In the genomic region with DNA sequence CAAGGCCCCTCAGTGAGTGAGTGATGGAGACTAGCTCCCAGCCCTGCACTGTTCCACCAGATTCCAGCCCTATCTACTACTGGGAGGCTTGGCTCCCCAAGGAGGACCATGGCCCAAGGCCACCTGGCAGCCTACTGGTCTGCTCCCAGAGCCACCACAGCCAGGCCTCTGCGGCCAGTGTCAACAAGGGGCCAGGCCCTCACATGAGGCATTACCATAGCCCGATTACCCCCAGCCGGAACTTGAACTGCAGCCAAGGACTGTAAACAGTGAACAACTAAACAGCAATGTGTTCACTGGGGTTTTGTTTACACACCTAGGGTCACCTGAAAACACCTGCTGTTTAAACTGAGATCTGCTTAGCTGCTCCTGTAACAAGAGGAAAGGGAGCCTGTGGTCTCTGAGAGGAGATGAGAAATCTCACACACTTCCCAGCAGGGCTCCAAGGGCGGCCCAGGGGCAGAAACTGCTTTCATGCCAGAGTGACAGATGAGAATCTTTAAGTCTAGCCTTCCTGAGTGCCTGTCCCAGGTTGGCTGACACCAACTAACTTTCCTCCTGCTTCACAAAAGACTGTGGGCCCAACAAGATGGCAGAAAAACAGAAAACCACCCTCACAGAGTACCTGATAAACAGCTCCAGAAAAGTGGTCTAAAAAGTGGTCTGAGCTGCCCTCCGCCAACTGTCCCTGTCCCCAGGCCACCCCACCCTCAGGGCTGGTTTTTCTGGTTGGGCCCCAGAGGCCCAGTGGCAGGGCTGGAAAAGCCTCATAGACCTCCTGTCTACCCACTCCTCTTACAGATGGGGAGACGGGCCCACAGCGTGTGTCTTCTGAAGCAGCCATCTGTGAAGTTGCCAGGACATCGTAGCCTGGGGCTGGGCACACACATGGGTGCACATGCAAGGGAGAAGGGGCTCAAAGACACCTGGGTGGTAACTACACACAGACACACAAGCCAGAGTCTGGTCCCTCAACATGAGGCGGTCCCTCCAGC, we compare ENCODE assay signal across 9 cellular contexts. TPM values are rescaled to one million over a fixed set of nuclear protein-coding genes. Genes with fewer than 3 reads are reported as not detected.
DNase-seq lines count a peak whose midpoint lies in the region; ATAC-seq, FAIRE-seq and TF ChIP-seq lines count a peak whose summit lies in the region.
"Had no signal": no experiment of that assay in that cellular context is flagged by ENCODE, and none has a peak within 500 bp of the region (broad histone marks: within the 10 kb centered on the region; RNA-seq: fewer than 3 reads in every experiment).

No MANE protein-coding gene starts in this region.

- no peaks in the 10 kb centered on the region for H3K9me3 ChIP-seq in RWPE2 (ENCODE audit: severe bottlenecking)
- H3K9me3 ChIP-seq in kidney (ENCODE audit: control insufficient read depth in 1 of 2, low read length in 2 of 2): no peaks in the 10 kb centered on the region
- H3K9me3 ChIP-seq in tibial artery: no peaks in the 10 kb centered on the region

- no peaks in the 10 kb centered on the region for H3K27me3 Mint-ChIP-seq in activated CD4-positive, alpha-beta T cell treated with anti-CD3 and anti-CD28 coated beads, Interleukin-2, amount 10 ng/mL, durations not matched to agents 24 days and 14 days
- no peaks in the 10 kb centered on the region for H3K27me3 Mint-ChIP-seq in activated CD4-positive, alpha-beta T cell treated with anti-CD3 and anti-CD28 coated beads, Interleukin-2, amount 10 ng/mL, durations not matched to agents 7 days and 5 days

- DNase-seq in activated CD4-positive, alpha-beta T cell treated with anti-CD3 and anti-CD28 coated beads, Interleukin-2, amount 10 ng/mL, durations not matched to agents 24 days and 14 days: no peak
- DNase-seq in activated CD4-positive, alpha-beta T cell treated with anti-CD3 and anti-CD28 coated beads, Interleukin-2, amount 10 ng/mL, durations not matched to agents 7 days and 5 days: no peak
- DNase-seq in RWPE2 (ENCODE audit: low spot score) (no peak), kidney (no peak), tibial artery (peak; percentile 90 to 98), activated gamma-delta T cell treated with Interleukin-2 at 50 U/mL for 16 hours (no peak)
- DNase-seq: ACHN had no signal

- H3K27ac Mint-ChIP-seq in activated CD4-positive, alpha-beta T cell treated with anti-CD3 and anti-CD28 coated beads, Interleukin-2, amount 10 ng/mL, durations not matched to agents 24 days and 14 days: peak overlapping the region; percentile 40
- no peak overlapping the region for H3K27ac Mint-ChIP-seq in activated CD4-positive, alpha-beta T cell treated with anti-CD3 and anti-CD28 coated beads, Interleukin-2, amount 10 ng/mL, durations not matched to agents 7 days and 5 days

- peaks cover 10% of the 10 kb centered on the region for H3K4me1 Mint-ChIP-seq in activated CD4-positive, alpha-beta T cell treated with anti-CD3 and anti-CD28 coated beads, Interleukin-2, amount 10 ng/mL, durations not matched to agents 24 days and 14 days
- H3K4me1 Mint-ChIP-seq in activated CD4-positive, alpha-beta T cell treated with anti-CD3 and anti-CD28 coated beads, Interleukin-2, amount 10 ng/mL, durations not matched to agents 7 days and 5 days: peaks cover 3% of the 10 kb centered on the region

- no peak overlapping the region for H3K27ac ChIP-seq in RWPE2 (ENCODE audit: poor library complexity, severe bottlenecking)
- peak overlapping the region; percentile 49 to 65 for H3K27ac ChIP-seq in kidney (ENCODE audit: low read depth in 2 of 2, low read length in 2 of 2)
- H3K27ac ChIP-seq in tibial artery: peak overlapping the region; percentile 91 to 94

- no peak for TF ChIP-seq CTCF in RWPE2 (IDR thresholded peaks at IDR 0.05; ENCODE audit: poor library complexity, severe bottlenecking)
- TF ChIP-seq CTCF in kidney (IDR thresholded peaks at IDR 0.05; ENCODE audit: borderline replicate concordance, extremely low read depth, insufficient read depth): no peak
- TF ChIP-seq CTCF in tibial artery (IDR thresholded peaks at IDR 0.05): no peak

- ATAC-seq in RWPE2 (ENCODE audit: low read depth): peak; percentile 43; the same call in 2 of the 3 replicates
- no peak for ATAC-seq in HG03159 (IDR thresholded peaks at IDR 0.05; ENCODE audit: unreplicated experiment)
- ATAC-seq in GM21447 (IDR thresholded peaks at IDR 0.05; ENCODE audit: unreplicated experiment): no peak

- intact Hi-C loops in activated CD4-positive, alpha-beta T cell treated with anti-CD3 and anti-CD28 coated beads, Interleukin-2, amount 10 ng/mL, durations not matched to agents 24 days and 14 days (cut with micrococcal nuclease): no loop called here
- intact Hi-C loops in kidney (cut with DNase I) (no loop called here), tibial artery (cut with DNase I; ENCODE audit: low total_unique reads) (no loop called here)

- H3K27me3 ChIP-seq in RWPE2 (ENCODE audit: insufficient read depth, poor library complexity, severe bottlenecking) (no peaks in the 10 kb centered on the region), tibial artery (no peaks in the 10 kb centered on the region)

- POLR2A ChIA-PET in activated CD4-positive, alpha-beta T cell treated with anti-CD3 and anti-CD28 coated beads, Interleukin-2, amount 10 ng/mL, durations not matched to agents 7 days and 5 days (lab: Charles Lee): interaction anchor here (0.5 kb wide), 1 partner anchor 33 kb away, joined by 3 read pairs; no protein-coding TSS in a partner anchor

- no peaks in the 10 kb centered on the region for H3K9me3 Mint-ChIP-seq in activated CD4-positive, alpha-beta T cell treated with anti-CD3 and anti-CD28 coated beads, Interleukin-2, amount 10 ng/mL, durations not matched to agents 24 days and 14 days
- H3K9me3 Mint-ChIP-seq in activated CD4-positive, alpha-beta T cell treated with anti-CD3 and anti-CD28 coated beads, Interleukin-2, amount 10 ng/mL, durations not matched to agents 7 days and 5 days: no peaks in the 10 kb centered on the region

- peaks cover 58% of the 10 kb centered on the region for H3K36me3 Mint-ChIP-seq in activated CD4-positive, alpha-beta T cell treated with anti-CD3 and anti-CD28 coated beads, Interleukin-2, amount 10 ng/mL, durations not matched to agents 24 days and 14 days (ENCODE audit: low read depth)
- peaks cover 48% of the 10 kb centered on the region for H3K36me3 Mint-ChIP-seq in activated CD4-positive, alpha-beta T cell treated with anti-CD3 and anti-CD28 coated beads, Interleukin-2, amount 10 ng/mL, durations not matched to agents 7 days and 5 days (ENCODE audit: low read depth)

- H3K4me3 ChIP-seq in RWPE2 (ENCODE audit: severe bottlenecking) (no peak overlapping the region), kidney (ENCODE audit: low read length in 2 of 2) (no peak overlapping the region), tibial artery (no peak overlapping the region)

- no peak overlapping the region for H3K4me3 Mint-ChIP-seq in activated CD4-positive, alpha-beta T cell treated with anti-CD3 and anti-CD28 coated beads, Interleukin-2, amount 10 ng/mL, durations not matched to agents 24 days and 14 days
- H3K4me3 Mint-ChIP-seq in activated CD4-positive, alpha-beta T cell treated with anti-CD3 and anti-CD28 coated beads, Interleukin-2, amount 10 ng/mL, durations not matched to agents 7 days and 5 days: no peak overlapping the region

- CTCF ChIA-PET in activated CD4-positive, alpha-beta T cell treated with anti-CD3 and anti-CD28 coated beads, Interleukin-2, amount 10 ng/mL, durations not matched to agents 7 days and 5 days (lab: Charles Lee): interaction anchor here (2.0 to 3.5 kb wide), 3 partner anchors 9 to 14 kb away, joined by 6 to 14 read pairs (median 6); no protein-coding TSS in a partner anchor

- peaks cover 73% of the 10 kb centered on the region for H3K36me3 ChIP-seq in RWPE2 (ENCODE audit: low read depth)
- H3K36me3 ChIP-seq in kidney (ENCODE audit: control insufficient read depth in 1 of 2, insufficient read depth in 2 of 2, low read length in 2 of 2): peaks cover 53 to 75% of the 10 kb centered on the region in 2 donors
- H3K36me3 ChIP-seq in tibial artery: peaks cover 86 to 99% (median 97%) of the 10 kb centered on the region in 3 donors

- H3K4me1 ChIP-seq in RWPE2 (ENCODE audit: insufficient read depth, poor library complexity, severe bottlenecking) (no peaks in the 10 kb centered on the region), kidney (ENCODE audit: control insufficient read depth in 1 of 2, insufficient read depth in 1 of 2, low read depth in 1 of 2, low read length in 2 of 2) (peaks cover 5 to 7% of the 10 kb centered on the region in 2 donors), tibial artery (peaks cover 6 to 100% (median 81%) of the 10 kb centered on the region in 4 donors)

- FAIRE-seq in kidney (lab: Jason Lieb, UNC): no peak

- H3K9ac ChIP-seq in kidney (ENCODE audit: low read length in 2 of 2): no peak overlapping the region

RNA-seq across cellular contexts. Expression of a gene that starts 28.8 kb away (rescaled TPM):
- 29.7 and 29.8 TPM in 2 replicates for total RNA-seq in activated CD4-positive, alpha-beta T cell treated with anti-CD3 and anti-CD28 coated beads, Interleukin-2, amount 10 ng/mL, durations not matched to agents 24 days and 14 days
- total RNA-seq in activated CD4-positive, alpha-beta T cell treated with anti-CD3 and anti-CD28 coated beads, Interleukin-2, amount 10 ng/mL, durations not matched to agents 7 days and 5 days: 10 to 100 TPM; 34.0 to 39.4 TPM
- 49.3 TPM for total RNA-seq in kidney
- 13.7 TPM for polyA plus RNA-seq in kidney (ENCODE audit: insufficient read depth, low read depth, low replicate concordance)

Comparison
In these comparisons a context has a peak if more than half of its experiments do, and no peak if none do; other contexts are left out.
1. DNase-seq: peak in tibial artery (2 of 2); none in activated CD4-positive, alpha-beta T cell treated with anti-CD3 and anti-CD28 coated beads, Interleukin-2, amount 10 ng/mL, durations not matched to agents 24 days and 14 days (single experiment), activated CD4-positive, alpha-beta T cell treated with anti-CD3 and anti-CD28 coated beads, Interleukin-2, amount 10 ng/mL, durations not matched to agents 7 days and 5 days (single experiment), RWPE2 (single experiment), kidney (single experiment) and activated gamma-delta T cell treated with Interleukin-2 at 50 U/mL for 16 hours (single experiment).